Comparison of ENCODE assay signal across 1 cellular context in the genomic region with DNA sequence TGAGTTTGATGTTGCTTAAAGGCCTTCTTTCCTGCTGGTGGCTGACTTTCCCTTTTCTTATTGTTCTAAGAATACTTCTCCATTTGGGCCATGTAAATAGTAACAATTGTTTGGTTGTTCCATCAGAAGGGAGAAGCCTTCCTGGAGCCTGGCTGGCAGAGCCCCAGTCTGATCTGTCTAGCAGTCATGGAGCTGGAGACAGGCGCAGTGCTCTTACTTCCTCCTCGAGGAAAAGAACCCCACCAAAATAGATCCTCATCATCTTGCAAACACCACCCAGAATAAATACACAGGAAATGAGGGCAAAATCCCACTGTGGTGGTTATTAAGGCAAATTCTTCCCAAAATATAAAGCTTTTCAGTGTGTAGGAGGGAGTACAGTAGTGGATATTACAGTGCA.
TF ChIP-seq lines count a peak whose summit lies in the region.

No MANE protein-coding gene starts in this region.

TF ChIP-seq in endothelial cell of umbilical vein, 7 proteins besides CTCF, POLR2A, EP300 and RAD21:
- TF ChIP-seq FOS (IDR thresholded peaks at IDR 0.05; ENCODE audit: borderline replicate concordance, insufficient read depth, low read length) = peak; percentile 38
- no peak for TF ChIP-seq MYC (IDR thresholded peaks at IDR 0.05; ENCODE audit: low read depth, low read length)
